ENCODE assay signal across 1 cellular context in genomic region chr19:45177817-45178261, GRCh38.
TF ChIP-seq lines count a peak whose summit lies in the region.

TSS of gene TRAPPC6A (minus strand) at chr19:45178237. CDS start at chr19:45178218, 19 bp downstream.

TF ChIP-seq in IMR-90, 13 proteins besides CTCF, POLR2A, EP300 and RAD21 (continued from another document):
- TF ChIP-seq CHD1 (IDR thresholded peaks at IDR 0.05; ENCODE audit: low read depth, low read length): peak; percentile 93; the same call in 1 of the 2 replicates
- no peak for TF ChIP-seq ELK1 (IDR thresholded peaks at IDR 0.05; ENCODE audit: borderline replicate concordance, low read depth, low read length)
- peak; percentile 54; the same call in 1 of the 2 replicates for TF ChIP-seq FOS (IDR thresholded peaks at IDR 0.05; ENCODE audit: low read depth, low read length)
- TF ChIP-seq CEBPB (IDR thresholded peaks at IDR 0.05; ENCODE audit: low read depth, low read length): peak; percentile 88
